16 cellular contexts compared by ENCODE assay signal in genomic region chr9:112870556-112870955, GRCh38. TPM values are rescaled to one million over a fixed set of nuclear protein-coding genes. Genes with fewer than 3 reads are reported as not detected.
DNase-seq lines count a peak whose midpoint lies in the region; ATAC-seq, FAIRE-seq and TF ChIP-seq lines count a peak whose summit lies in the region.
"Had no signal": no experiment of that assay in that cellular context is flagged by ENCODE, and none has a peak within 500 bp of the region (broad histone marks: within the 10 kb centered on the region; RNA-seq: fewer than 3 reads in every experiment).

No MANE protein-coding gene starts in this region.

- no peak overlapping the region for H3K14ac ChIP-seq in H1 (ENCODE audit: insufficient read length)

- H2BK20ac ChIP-seq in H1 (ENCODE audit: low read length), result no peak overlapping the region

- no peaks in the 10 kb centered on the region for H4K20me1 ChIP-seq in HepG2 (ENCODE audit: insufficient read depth, low read length)
- H4K20me1 ChIP-seq in H1 (replicated peaks in 1 of 2; ENCODE audit: control insufficient read depth in 1 of 2, insufficient read depth in 2 of 2, low read length in 2 of 2), result no peaks in the 10 kb centered on the region

- H3K4me3 ChIP-seq in HepG2 (replicated peaks in 1 of 3; ENCODE audit: insufficient read depth in 1 of 3, low read depth in 2 of 3, low read length in 3 of 3) (no peak overlapping the region), right lobe of liver (no peak overlapping the region), H1 (ENCODE audit: extremely low read depth in 1 of 4, insufficient read depth in 2 of 4, low read depth in 3 of 4, low read length in 4 of 4) (no peak overlapping the region), pancreas (no peak overlapping the region)
- H3K4me3 ChIP-seq: GM12878 had no signal

- no peak for TF ChIP-seq CTCF in HepG2 (CRISPR knock-in tag; IDR thresholded peaks at IDR 0.05)
- no peak for TF ChIP-seq CTCF in right lobe of liver (IDR thresholded peaks at IDR 0.05)
- TF ChIP-seq CTCF in VCaP (conservative IDR thresholded peaks at IDR 0.05), result no peak
- TF ChIP-seq CTCF in H1 (IDR thresholded peaks at IDR 0.05; ENCODE audit: control extremely low read depth in 1 of 3, insufficient read depth in 1 of 3, low read depth in 1 of 3, low read length in 3 of 3), result no peak
- no peak for TF ChIP-seq CTCF in pancreas (IDR thresholded peaks at IDR 0.05)

- DNase-seq in HepG2 (ENCODE audit: low spot score), result no peak
- no peak for DNase-seq in right lobe of liver
- no peak for DNase-seq in H1 (ENCODE audit: low read depth in 1 of 2, low spot score in 2 of 2)
- DNase-seq in NK-92 treated with Interleukin-12 subunit alpha and Interleukin-12 subunit beta, amount 100 ng/mL, for 24 hours (lab: John Stamatoyannopoulos, UW), result no peak
- no peak for DNase-seq in pancreas
- DNase-seq: CD4-positive, CD25-positive, alpha-beta regulatory T cell; DMS79 treated with DMSO at 0.1 percent for 48 hours; HCEC 1CT had no signal

- H2BK12ac ChIP-seq in H1 (ENCODE audit: low read depth, low read length), result no peak overlapping the region

- no peak overlapping the region for H2BK15ac ChIP-seq in H1 (ENCODE audit: low read length)

- H4K91ac ChIP-seq in H1 (replicated peaks; ENCODE audit: insufficient read length, low read length), result no peak overlapping the region

- no peak overlapping the region for H4K8ac ChIP-seq in H1 (ENCODE audit: extremely low read depth, insufficient read depth, low read length)

- no peak overlapping the region for H2AFZ ChIP-seq in HepG2 (ENCODE audit: low read length)
- no peak overlapping the region for H2AFZ ChIP-seq in H1 (ENCODE audit: low read length)

- no peak overlapping the region for H3K4ac ChIP-seq in H1 (replicated peaks; ENCODE audit: insufficient read length, low read depth, low read length)

- H3K9ac ChIP-seq in HepG2 (ENCODE audit: insufficient read depth, low read depth, low read length), result no peak overlapping the region
- no peak overlapping the region for H3K9ac ChIP-seq in H1 (replicated peaks in 1 of 4; ENCODE audit: extremely low read depth in 1 of 4, low read depth in 3 of 4, low read length in 3 of 4)

- no peak for TF ChIP-seq POLR2A in HepG2 (IDR thresholded peaks at IDR 0.05; ENCODE audit: insufficient read depth in 1 of 2, low read depth in 2 of 2, low read length in 2 of 2)
- no peak for TF ChIP-seq POLR2A in right lobe of liver (IDR thresholded peaks at IDR 0.05)
- TF ChIP-seq POLR2A in H1 (IDR thresholded peaks at IDR 0.05; ENCODE audit: control extremely low read depth in 1 of 2, low read depth in 2 of 2, low read length in 2 of 2), result no peak

- TF ChIP-seq RAD21 in HepG2 (CRISPR knock-in tag; IDR thresholded peaks at IDR 0.05) (no peak), H1 (IDR thresholded peaks at IDR 0.05 in 1 of 2, conservative IDR thresholded peaks at IDR 0.05 in 1 of 2; ENCODE audit: low read depth in 2 of 2, low read length in 2 of 2) (no peak)

- H3K4me1 ChIP-seq in HepG2 (ENCODE audit: insufficient read depth, low read length) (peaks cover 41% of the 10 kb centered on the region), right lobe of liver (no peaks in the 10 kb centered on the region), H1 (replicated peaks in 1 of 4; ENCODE audit: control insufficient read depth in 3 of 4, insufficient read depth in 4 of 4, low read length in 3 of 4) (peaks cover 0 to 6% (median 1%) of the 10 kb centered on the region in 4 experiments; a peak in 2 of 7 replicates), pancreas (no peaks in the 10 kb centered on the region)

- H3K36me3 ChIP-seq in HepG2 (replicated peaks in 1 of 2; ENCODE audit: control insufficient read depth in 1 of 2, insufficient read depth in 2 of 2, low read length in 2 of 2), result peaks cover 0 to 9% of the 10 kb centered on the region in 2 experiments; a peak in 2 of 5 replicates
- H3K36me3 ChIP-seq in right lobe of liver, result no peaks in the 10 kb centered on the region
- peaks cover 0 to 2% (median 0%) of the 10 kb centered on the region in 4 experiments; a peak in 1 of 8 replicates for H3K36me3 ChIP-seq in H1 (ENCODE audit: control insufficient read depth in 2 of 4, insufficient read depth in 4 of 4, low read length in 3 of 4)
- no peaks in the 10 kb centered on the region for H3K36me3 ChIP-seq in pancreas

- peak overlapping the region; percentile 38; the same call in 1 of the 2 replicates for H3K18ac ChIP-seq in H1 (ENCODE audit: extremely low read depth, low read length)

- TF ChIP-seq EP300 in HepG2 (IDR thresholded peaks at IDR 0.05; ENCODE audit: low read depth in 2 of 2, low read length in 2 of 2) (no peak), HepG2 (CRISPR knock-in tag; IDR thresholded peaks at IDR 0.05; ENCODE audit: borderline replicate concordance) (no peak), H1 (IDR thresholded peaks at IDR 0.05; ENCODE audit: borderline replicate concordance in 1 of 2, low read depth in 2 of 2, low read length in 2 of 2) (no peak)

- in situ Hi-C loops in HepG2 (cut with HindIII; ENCODE audit: extremely low pct_ligation_motif_present, low pct_unique_long_range_greater_than_20kb), result no loop called here

- no peak overlapping the region for H3K56ac ChIP-seq in H1 (replicated peaks; ENCODE audit: insufficient read length, low read depth, low read length)

- CTCF ChIA-PET in HepG2 (lab: Yijun Ruan, JAX; ENCODE audit: low intra/inter-chr PET ratio, low total read pairs), result interaction anchor here (1.1 kb wide), 1 partner anchor 26 kb away, joined by 4 read pairs; no protein-coding TSS in a partner anchor
- CTCF ChIA-PET in H1 (lab: Charles Lee; ENCODE audit: partially characterized antibody), result interaction anchor here (2.0 to 2.5 kb wide), 4 partner anchors 9 to 33 kb away, joined by 4 to 9 read pairs (median 8); no protein-coding TSS in a partner anchor

- H2BK120ac ChIP-seq in H1 (replicated peaks; ENCODE audit: low read depth, low read length), result no peak overlapping the region

- POLR2A ChIA-PET in HepG2 (lab: Yijun Ruan, JAX), result interaction anchor here (0.7 kb wide), 1 partner anchor 280 kb away, joined by 3 read pairs; the partner anchor contains the start of gene SLC31A2
- POLR2A ChIA-PET in H1 (lab: Charles Lee; ENCODE audit: partially characterized antibody), result no interaction called here

- FAIRE-seq in HepG2 (lab: Jason Lieb, UNC), result no peak
- no peak for FAIRE-seq in H1 (lab: Jason Lieb, UNC)
- FAIRE-seq in pancreas (lab: Jason Lieb, UNC), result no peak
- FAIRE-seq: GM12878, H54 had no signal

- peaks cover 5% of the 10 kb centered on the region; the same call in 1 of the 2 replicates for H3K23me2 ChIP-seq in H1 (ENCODE audit: low read depth, low read length)

- H2AK5ac ChIP-seq in H1 (ENCODE audit: low read depth, low read length), result no peak overlapping the region

- H3K9me3 ChIP-seq in HepG2 (ENCODE audit: low read length), result no peaks in the 10 kb centered on the region
- no peaks in the 10 kb centered on the region for H3K9me3 ChIP-seq in right lobe of liver
- H3K9me3 ChIP-seq in H1 (ENCODE audit: insufficient read depth in 2 of 2, low read depth in 1 of 2, low read length in 1 of 2), result no peaks in the 10 kb centered on the region
- H3K9me3 ChIP-seq in pancreas, result no peaks in the 10 kb centered on the region
- H3K9me3 ChIP-seq: Caco-2 had no signal

- H3K4me2 ChIP-seq in HepG2 (ENCODE audit: low read depth, low read length) (0 out of 2 replicates have a peak overlapping the region, but pooled peaks have one; percentile 26), H1 (ENCODE audit: insufficient read depth in 1 of 2, low read depth in 2 of 2, low read length in 2 of 2) (no peak overlapping the region)

- WGBS in HepG2 (ENCODE audit: low lambda C conversion rate), result 91% methylated on average over 6 of the region's 6 CpGs
- 95% methylated on average over 6 of the region's 6 CpGs for WGBS in right lobe of liver (ENCODE audit: insufficient coverage, low coverage, low lambda C conversion rate, missing lambda C conversion rate)
- 92% methylated on average over 6 of the region's 6 CpGs; no CpG with 5 or more reads in 1 of the 2 experiments for WGBS in H1 (ENCODE audit: extremely low coverage in 1 of 2, insufficient coverage in 1 of 2, insufficient read length in 1 of 2, insufficient replicate concordance in 2 of 2, low coverage in 1 of 2, low lambda C conversion rate in 2 of 2, missing lambda C conversion rate in 1 of 2), 2 experiments
- WGBS in pancreas, 2 donors, result 85% methylated on average over 6 of the region's 6 CpGs

- intact Hi-C loops in HepG2 (cut with micrococcal nuclease; ENCODE audit: unreplicated experiment) (no loop called here), right lobe of liver (cut with DNase I) (no loop called here), pancreas (cut with DNase I) (no loop called here)

- no peak overlapping the region for H4K5ac ChIP-seq in H1 (ENCODE audit: insufficient read length, low read depth, low read length)

- no TSS peak for BruUV-seq in HepG2 (replicated peaks; lab: Mats Ljungman, UMichigan)

- ATAC-seq in HepG2, result no peak
- no peak for ATAC-seq in right lobe of liver
- ATAC-seq in pancreas, result no peak
- ATAC-seq in GM21381 (IDR thresholded peaks at IDR 0.05; ENCODE audit: unreplicated experiment), result no peak
- ATAC-seq: GM12878 had no signal

- no peak overlapping the region for H2BK5ac ChIP-seq in H1 (ENCODE audit: low read depth, low read length)

- no peaks in the 10 kb centered on the region for H3K79me1 ChIP-seq in H1 (ENCODE audit: low read depth, low read length)

- H3K27me3 ChIP-seq in HepG2 (ENCODE audit: control insufficient read depth in 1 of 2, insufficient read depth in 2 of 2, low read length in 2 of 2) (no peaks in the 10 kb centered on the region), right lobe of liver (no peaks in the 10 kb centered on the region), H1 (replicated peaks in 1 of 4; ENCODE audit: control insufficient read depth in 3 of 4, extremely low read depth in 1 of 4, insufficient read depth in 3 of 4, low read length in 3 of 4) (no peaks in the 10 kb centered on the region), pancreas (no peaks in the 10 kb centered on the region)

- no peak overlapping the region for H3K23ac ChIP-seq in H1 (ENCODE audit: insufficient read length)

- H3K27ac ChIP-seq in HepG2 (ENCODE audit: extremely low read length, insufficient read depth, low read length), result no peak overlapping the region
- H3K27ac ChIP-seq in right lobe of liver, result no peak overlapping the region
- H3K27ac ChIP-seq in VCaP, result peak overlapping the region; percentile 48
- no peak overlapping the region for H3K27ac ChIP-seq in H1 (ENCODE audit: low read depth, low read length)
- no peak overlapping the region for H3K27ac ChIP-seq in pancreas

- H3K79me2 ChIP-seq in HepG2 (ENCODE audit: insufficient read depth, low read length) (no peaks in the 10 kb centered on the region), H1 (ENCODE audit: control insufficient read depth in 1 of 2, insufficient read depth in 2 of 2, low read length in 2 of 2) (no peaks in the 10 kb centered on the region)

RNA-seq across cellular contexts. Expression of gene SLC46A2, which starts 20.1 kb away (rescaled TPM):
- total RNA-seq in HepG2 (2016; rRNA removed; fragmentation: Illumina TruSeq; extraction: Trizol), result not detected in 2 replicates
- total RNA-seq in HepG2 (2016; cell fraction: cytosol; rRNA removed; fragmentation: Illumina TruSeq; extraction: Trizol; ENCODE audit: low read depth), result not detected in 2 replicates
- total RNA-seq in HepG2 (2016; cell fraction: insoluble cytoplasmic fraction; rRNA removed; fragmentation: Illumina TruSeq; extraction: Trizol), result not detected in 2 replicates
- not detected in 2 replicates for total RNA-seq in HepG2 (2016; cell fraction: membrane; rRNA removed; fragmentation: Illumina TruSeq; extraction: Trizol)
- total RNA-seq in HepG2 (2016; cell fraction: nucleus; rRNA removed; fragmentation: Illumina TruSeq; extraction: Trizol), result not detected in 2 replicates
- not detected in 2 replicates for polyA plus RNA-seq in HepG2 (2011; rRNA removed)
- polyA plus RNA-seq in HepG2 (2011; cell fraction: cytosol; rRNA removed), result not detected in 2 replicates
- polyA plus RNA-seq in HepG2 (2011; cell fraction: nucleus; rRNA removed), result not detected in 2 replicates
- polyA plus RNA-seq in HepG2 (2012), result not detected in 2 replicates
- polyA plus RNA-seq in HepG2 (2016; cell fraction: cytosol; fragmentation: Illumina TruSeq; extraction: Trizol; ENCODE audit: low read depth), result not detected in 2 replicates
- not detected in 2 replicates for polyA plus RNA-seq in HepG2 (2016; cell fraction: insoluble cytoplasmic fraction; fragmentation: Illumina TruSeq; extraction: Trizol; ENCODE audit: low read depth)
- polyA plus RNA-seq in HepG2 (2016; cell fraction: membrane; fragmentation: Illumina TruSeq; extraction: Trizol; ENCODE audit: low read depth), result not detected in 2 replicates
- polyA plus RNA-seq in HepG2 (2016; cell fraction: nucleus; fragmentation: Illumina TruSeq; extraction: Trizol; ENCODE audit: insufficient read depth, low read depth), result not detected in 2 replicates
- not detected in 2 replicates for polyA minus RNA-seq in HepG2 (2011; rRNA and poly(A)+ RNA removed; ENCODE audit: low replicate concordance)
- polyA minus RNA-seq in HepG2 (2011; cell fraction: cytosol; rRNA and poly(A)+ RNA removed), result not detected in 2 replicates
- not detected in 2 replicates for polyA minus RNA-seq in HepG2 (2011; cell fraction: nucleus; rRNA and poly(A)+ RNA removed)
- total RNA-seq in right lobe of liver, result under 1 TPM in 3 of 6 experiments, not detected in 3; 0.18 to 0.50 (median 0.25) TPM
- not detected in 2 replicates for total RNA-seq in H1 (2021; fragmentation: NEBNext Ultra II Directional; extraction: Animal tissue kit (Norgen Biotek cat#: 25700))
- polyA plus RNA-seq in H1 (2011; rRNA removed), result 0.02 and 0.03 TPM in 2 replicates
- polyA plus RNA-seq in H1 (2011; cell fraction: cytosol; rRNA removed), result 0.03 TPM
- polyA plus RNA-seq in H1 (2011; cell fraction: nucleus; rRNA removed), result not detected
- polyA plus RNA-seq in H1 (2012, experiment 1 of 2), result not detected in 4 replicates
- not detected for polyA plus RNA-seq in H1 (2012, experiment 2 of 2)
- polyA plus RNA-seq in H1 (2013, experiment 1 of 2), result 0.02 TPM
- polyA plus RNA-seq in H1 (2013, experiment 2 of 2), result not detected
- polyA minus RNA-seq in H1 (2011; rRNA and poly(A)+ RNA removed), result not detected in 2 replicates
- not detected for polyA minus RNA-seq in H1 (2011; cell fraction: cytosol; rRNA and poly(A)+ RNA removed)
- not detected for polyA minus RNA-seq in H1 (2011; cell fraction: nucleus; rRNA and poly(A)+ RNA removed)
- under 1 TPM in 2 of 6 donors, not detected in 4; 0.18 to 0.37 TPM for total RNA-seq in pancreas
- not detected for polyA plus RNA-seq in pancreas
- total RNA-seq: A172; B cell; Caco-2; CD4-positive, CD25-positive, alpha-beta regulatory T cell; GM12878; HT-29 had no signal
- polyA plus RNA-seq: GM12878 had no signal
